ENCODE assay signal across 1 cellular context in genomic region chr22:31291403-31291715, GRCh38.
TF ChIP-seq lines count a peak whose summit lies in the region.

No MANE protein-coding gene starts in this region.

TF ChIP-seq in K562, 482 proteins besides CTCF, POLR2A, EP300 and RAD21 (continued from another document):
- TF ChIP-seq CGGBP1 (CRISPR knock-in tag; IDR thresholded peaks at IDR 0.05), result no peak
